In the genomic region with DNA sequence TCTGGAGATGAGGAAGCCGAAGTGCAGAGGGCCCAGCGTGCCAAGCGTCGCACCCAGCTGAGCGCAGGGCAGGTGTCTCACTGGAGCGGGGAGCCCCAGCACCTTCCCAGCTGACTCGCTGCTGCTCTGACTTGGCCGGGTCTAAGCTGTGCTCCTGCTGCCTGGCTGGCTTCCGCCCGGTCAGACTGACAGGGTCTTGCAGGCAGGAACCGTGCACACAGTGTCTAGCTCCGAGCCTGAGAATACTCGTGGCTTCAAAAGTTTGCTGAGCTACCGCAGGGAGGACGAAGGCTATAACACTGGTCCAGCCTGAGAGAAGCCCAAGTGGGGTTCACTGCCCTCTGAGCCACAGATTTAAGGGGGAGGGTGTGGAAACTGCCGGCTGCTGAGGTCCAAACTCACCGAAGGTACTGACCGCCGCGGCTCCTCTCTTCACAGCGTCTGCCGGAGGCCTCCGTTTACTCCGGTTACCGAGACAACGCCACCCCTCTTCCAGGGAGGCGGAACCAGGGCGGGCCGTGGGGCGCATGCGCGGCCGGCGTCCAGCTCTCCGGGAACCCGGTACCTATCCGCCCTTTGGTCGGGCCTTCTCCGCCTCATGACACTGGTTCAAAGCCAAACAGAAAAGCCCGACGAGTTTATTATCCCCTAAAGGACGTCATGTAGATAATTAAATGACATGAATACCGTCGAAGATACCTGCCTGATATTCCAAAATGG, we compare ENCODE assay signal across 8 cellular contexts. TPM values are rescaled to one million over a fixed set of nuclear protein-coding genes. Genes with fewer than 3 reads are reported as not detected.
A peak's percentile ranks its signal among the peaks of the same experiment; 100 is the strongest.
DNase-seq lines count a peak whose midpoint lies in the region; ATAC-seq, FAIRE-seq and TF ChIP-seq lines count a peak whose summit lies in the region.

A gene with protein sequence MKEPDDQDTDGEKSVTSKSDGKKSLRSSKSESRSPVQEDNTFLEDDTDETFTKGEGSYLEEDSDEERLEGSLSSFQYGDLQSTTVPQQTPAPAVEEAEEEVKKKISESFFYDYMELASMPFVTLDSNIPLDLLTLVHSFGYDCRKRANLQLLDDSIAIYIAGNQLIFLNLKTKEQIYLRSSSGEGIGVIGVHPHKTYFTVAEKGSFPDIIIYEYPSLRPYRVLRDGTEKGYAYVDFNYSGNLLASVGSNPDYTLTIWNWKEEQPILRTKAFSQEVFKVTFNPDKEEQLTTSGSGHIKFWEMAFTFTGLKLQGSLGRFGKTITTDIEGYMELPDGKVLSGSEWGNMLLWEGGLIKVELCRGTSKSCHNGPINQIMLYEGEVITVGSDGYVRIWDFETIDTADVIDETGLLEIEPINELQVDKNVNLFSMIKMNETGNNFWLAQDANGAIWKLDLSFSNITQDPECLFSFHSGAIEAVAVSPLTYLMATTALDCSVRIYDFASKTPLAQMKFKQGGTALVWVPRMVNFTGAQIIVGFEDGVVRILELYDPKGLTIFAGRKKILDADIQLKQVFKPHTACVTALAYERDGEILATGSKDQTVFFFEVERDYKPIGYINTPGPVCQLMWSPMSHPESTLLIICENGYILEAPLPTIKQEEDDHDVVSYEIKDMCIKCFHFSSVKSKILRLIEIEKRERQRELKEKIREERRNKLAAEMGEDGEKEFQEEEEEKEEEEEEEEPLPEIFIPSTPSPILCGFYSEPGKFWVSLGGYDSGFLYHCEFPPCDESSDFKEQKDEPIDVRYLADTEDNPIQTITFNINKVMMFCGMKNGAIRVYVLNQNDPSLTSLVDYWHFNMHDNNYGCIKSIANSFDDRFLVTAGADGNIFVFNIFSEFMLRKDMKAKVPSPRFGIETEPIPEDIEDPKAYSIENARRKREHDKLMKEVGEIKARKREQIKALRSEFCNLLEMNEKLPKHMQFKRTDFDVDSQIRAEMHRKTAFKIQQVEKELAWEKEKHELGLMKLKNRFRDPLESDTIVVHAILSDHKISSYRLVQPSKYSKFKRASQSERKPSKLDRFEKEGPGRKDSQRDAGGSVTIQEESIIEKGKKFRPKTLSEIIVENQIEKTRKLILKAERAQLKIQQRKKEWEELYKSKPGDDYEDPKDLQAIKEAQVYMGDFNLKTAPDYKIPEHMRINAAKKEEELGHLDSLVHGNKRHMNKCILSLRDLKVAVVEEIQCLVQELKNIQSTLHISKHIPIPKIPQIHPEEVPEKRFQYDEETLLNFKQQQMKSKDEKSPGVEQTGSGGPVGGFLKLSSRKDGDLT (N-terminal part only) (minus strand): TSS at position 443 of the 720 bp plus-strand sequence. CDS start 7,829 bp downstream, outside the sequence.

- H3K4me1 Mint-ChIP-seq in IgD-negative memory B cell = peaks cover 0 to 4% (median 0%) of the 10 kb centered on the region in 3 donors

- H3K9me3 Mint-ChIP-seq in IgD-negative memory B cell = no peaks in the 10 kb centered on the region

- FAIRE-seq in frontal cortex (lab: Jason Lieb, UNC) = no peak

- no peaks in the 10 kb centered on the region for H3F3A ChIP-seq in neural cell (ENCODE audit: insufficient read depth, low read length, poor library complexity, severe bottlenecking)

- no peak for ATAC-seq in GM18858 (IDR thresholded peaks at IDR 0.05; ENCODE audit: unreplicated experiment)
- ATAC-seq in HG03571 (IDR thresholded peaks at IDR 0.05; ENCODE audit: unreplicated experiment) = no peak

- no peaks in the 10 kb centered on the region for H4K20me1 ChIP-seq in neural cell (ENCODE audit: insufficient read depth)

- DNase-seq in activated gamma-delta T cell treated with Interleukin-2 at 50 U/mL for 16 hours (peak; percentile 49), frontal cortex (ENCODE audit: low spot score in 2 of 2) (peak; percentile 36 to 79), DMS114 treated with DMSO at 0.1 percent for 48 hours (lab: John Stamatoyannopoulos, UW; ENCODE audit: unreplicated experiment) (no peak)
- peak in 5 of 6 experiments; percentile 7 to 45 (median 13) for DNase-seq in stimulated activated naive CD4-positive, alpha-beta T cell (lab: John Stamatoyannopoulos, UW)

- TF ChIP-seq CTCF in neural cell (IDR thresholded peaks at IDR 0.05; ENCODE audit: poor library complexity, severe bottlenecking) = no peak

- no peak for TF ChIP-seq EP300 in neural cell (conservative IDR thresholded peaks at IDR 0.05; ENCODE audit: poor library complexity, severe bottlenecking)

- no peaks in the 10 kb centered on the region for H3K27me3 ChIP-seq in neural cell (ENCODE audit: insufficient read depth, low read depth, low read length)

- peak within 1 kb of the TSS in 2 of 4 donors; percentile 45 to 60 for H3K4me3 Mint-ChIP-seq in IgD-negative memory B cell

- peaks cover 16% of the 10 kb centered on the region for H3K36me3 Mint-ChIP-seq in IgD-negative memory B cell

- no peak within 1 kb of the TSS for H3K27ac ChIP-seq in neural cell (ENCODE audit: low read length)

- no peaks in the 10 kb centered on the region for H3K36me3 ChIP-seq in neural cell (ENCODE audit: insufficient read depth, low read length)

- H3K27me3 Mint-ChIP-seq in IgD-negative memory B cell = no peaks in the 10 kb centered on the region

- no peaks in the 10 kb centered on the region for H3K79me2 ChIP-seq in neural cell (replicated peaks; ENCODE audit: insufficient read depth, low read length)

- H3K9ac ChIP-seq in neural cell (ENCODE audit: low read length) = no peak within 1 kb of the TSS

- peak within 1 kb of the TSS in 2 of 3 donors; percentile 11 to 57 for H3K27ac Mint-ChIP-seq in IgD-negative memory B cell

- peak within 1 kb of the TSS; percentile 32 for H3K4me3 ChIP-seq in neural cell (ENCODE audit: low read length)

- no peaks in the 10 kb centered on the region for H3K9me3 ChIP-seq in neural cell (ENCODE audit: low read length)

- no peaks in the 10 kb centered on the region for H3K9me2 ChIP-seq in neural cell (ENCODE audit: insufficient read depth, low read length)

- no peak for TF ChIP-seq RAD21 in neural cell (conservative IDR thresholded peaks at IDR 0.05)

- H2AFZ ChIP-seq in neural cell (ENCODE audit: low read depth, low read length) = no peak within 1 kb of the TSS

- no peak within 1 kb of the TSS for H3K4me2 ChIP-seq in neural cell (ENCODE audit: low read length)

TF ChIP-seq in neural cell, 6 proteins besides CTCF, POLR2A, EP300 and RAD21:
- TF ChIP-seq, protein P1, sequence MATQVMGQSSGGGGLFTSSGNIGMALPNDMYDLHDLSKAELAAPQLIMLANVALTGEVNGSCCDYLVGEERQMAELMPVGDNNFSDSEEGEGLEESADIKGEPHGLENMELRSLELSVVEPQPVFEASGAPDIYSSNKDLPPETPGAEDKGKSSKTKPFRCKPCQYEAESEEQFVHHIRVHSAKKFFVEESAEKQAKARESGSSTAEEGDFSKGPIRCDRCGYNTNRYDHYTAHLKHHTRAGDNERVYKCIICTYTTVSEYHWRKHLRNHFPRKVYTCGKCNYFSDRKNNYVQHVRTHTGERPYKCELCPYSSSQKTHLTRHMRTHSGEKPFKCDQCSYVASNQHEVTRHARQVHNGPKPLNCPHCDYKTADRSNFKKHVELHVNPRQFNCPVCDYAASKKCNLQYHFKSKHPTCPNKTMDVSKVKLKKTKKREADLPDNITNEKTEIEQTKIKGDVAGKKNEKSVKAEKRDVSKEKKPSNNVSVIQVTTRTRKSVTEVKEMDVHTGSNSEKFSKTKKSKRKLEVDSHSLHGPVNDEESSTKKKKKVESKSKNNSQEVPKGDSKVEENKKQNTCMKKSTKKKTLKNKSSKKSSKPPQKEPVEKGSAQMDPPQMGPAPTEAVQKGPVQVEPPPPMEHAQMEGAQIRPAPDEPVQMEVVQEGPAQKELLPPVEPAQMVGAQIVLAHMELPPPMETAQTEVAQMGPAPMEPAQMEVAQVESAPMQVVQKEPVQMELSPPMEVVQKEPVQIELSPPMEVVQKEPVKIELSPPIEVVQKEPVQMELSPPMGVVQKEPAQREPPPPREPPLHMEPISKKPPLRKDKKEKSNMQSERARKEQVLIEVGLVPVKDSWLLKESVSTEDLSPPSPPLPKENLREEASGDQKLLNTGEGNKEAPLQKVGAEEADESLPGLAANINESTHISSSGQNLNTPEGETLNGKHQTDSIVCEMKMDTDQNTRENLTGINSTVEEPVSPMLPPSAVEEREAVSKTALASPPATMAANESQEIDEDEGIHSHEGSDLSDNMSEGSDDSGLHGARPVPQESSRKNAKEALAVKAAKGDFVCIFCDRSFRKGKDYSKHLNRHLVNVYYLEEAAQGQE (IDR thresholded peaks at IDR 0.05; ENCODE audit: borderline replicate concordance) = no peak
- no peak for TF ChIP-seq POLR2AphosphoS5 (IDR thresholded peaks at IDR 0.05)

RNA-seq across cellular contexts. Expression of the gene that starts here (rescaled TPM):
- 0.34 TPM for polyA plus RNA-seq in IgD-negative memory B cell
- 3.3 TPM for total RNA-seq in frontal cortex
- 4.3 and 7.3 TPM in 2 replicates for polyA plus RNA-seq in neural cell
- polyA minus RNA-seq in neural cell = 6.6 and 9.4 TPM in 2 replicates
